In genomic region chr7:5237286-5237685, GRCh38 we compare ENCODE assay signal across 10 cellular contexts. TPM values are rescaled to one million over a fixed set of nuclear protein-coding genes. Genes with fewer than 3 reads are reported as not detected.
DNase-seq lines count a peak whose midpoint lies in the region; ATAC-seq and TF ChIP-seq lines count a peak whose summit lies in the region.
"Had no signal": no experiment of that assay in that cellular context is flagged by ENCODE, and none has a peak within 500 bp of the region (broad histone marks: within the 10 kb centered on the region; RNA-seq: fewer than 3 reads in every experiment).

No MANE protein-coding gene starts in this region.

- intact Hi-C loops in ovary (cut with DNase I), result loop anchor here in 2 of 4 donors (10.0 kb wide), 2 partner anchors 118 to 218 kb away; no protein-coding TSS in a partner anchor

- H4K20me1 ChIP-seq in BLaER1, result peaks cover 22% of the 10 kb centered on the region

- ATAC-seq in gastroesophageal sphincter (peak; percentile 76), GM21423 (IDR thresholded peaks at IDR 0.05; ENCODE audit: unreplicated experiment) (no peak)

- H3K4me1 ChIP-seq in BLaER1, result peaks cover 76% of the 10 kb centered on the region
- H3K4me1 ChIP-seq in gastroesophageal sphincter, result peaks cover 0 to 34% (median 3%) of the 10 kb centered on the region in 3 donors
- peaks cover 8% of the 10 kb centered on the region for H3K4me1 ChIP-seq in ovary (ENCODE audit: insufficient read depth)

- no peak for TF ChIP-seq CTCF in gastroesophageal sphincter (IDR thresholded peaks at IDR 0.05)
- TF ChIP-seq CTCF in ovary (IDR thresholded peaks at IDR 0.05), result no peak

- 37% methylated on average over 19 of the region's 21 CpGs; no CpG with 5 or more reads in 1 of the 2 donors for WGBS in gastroesophageal sphincter (ENCODE audit: low coverage in 1 of 2), 2 donors
- 6 to 33% (median 10%) methylated on average over 21 of the region's 21 CpGs for WGBS in ovary, 3 donors

- H3K9me3 ChIP-seq in BLaER1, result no peaks in the 10 kb centered on the region
- no peaks in the 10 kb centered on the region for H3K9me3 ChIP-seq in gastroesophageal sphincter
- H3K9me3 ChIP-seq in ovary, result no peaks in the 10 kb centered on the region

- H3K9ac ChIP-seq in BLaER1, result no peak overlapping the region

- H3K4me3 ChIP-seq in BLaER1, result no peak overlapping the region
- peak overlapping the region in 1 of 2 donors; percentile 27 for H3K4me3 ChIP-seq in gastroesophageal sphincter
- no peak overlapping the region for H3K4me3 ChIP-seq in ovary

- DNase-seq in RPMI7951 (ENCODE audit: low read depth) (peak; percentile 44), ovary (peak; percentile 59 to 76 (median 68)), NCI-H1092 treated with DMSO at 0.1 percent for 48 hours (lab: John Stamatoyannopoulos, UW) (no peak), activated gamma-delta T cell treated with Interleukin-2 at 50 U/mL for 16 hours (no peak)
- no peak for DNase-seq in effector CD4-positive, alpha-beta T cell
- DNase-seq: DMS79, NCI-H2107 had no signal

- TF ChIP-seq POLR2A in gastroesophageal sphincter (IDR thresholded peaks at IDR 0.05), result no peak
- no peak for TF ChIP-seq POLR2A in ovary (IDR thresholded peaks at IDR 0.05)

- H3K36me3 ChIP-seq in BLaER1, result no peaks in the 10 kb centered on the region
- H3K36me3 ChIP-seq in gastroesophageal sphincter, result peaks cover 0 to 14% of the 10 kb centered on the region in 2 donors
- H3K36me3 ChIP-seq in ovary, result no peaks in the 10 kb centered on the region

- H3K27ac ChIP-seq in BLaER1 (no peak overlapping the region), gastroesophageal sphincter (peak overlapping the region in 2 of 4 donors; percentile 44 to 48), ovary (no peak overlapping the region)

- TF ChIP-seq EP300 in gastroesophageal sphincter (IDR thresholded peaks at IDR 0.05), result no peak
- no peak for TF ChIP-seq EP300 in ovary (IDR thresholded peaks at IDR 0.05)

- peak overlapping the region; percentile 69 for H3K4me2 ChIP-seq in BLaER1

- H3K27me3 ChIP-seq in BLaER1 (0 out of 2 replicates have a peak, but pooled peaks cover 4% of the 10 kb centered on the region), gastroesophageal sphincter (no peaks in the 10 kb centered on the region), ovary (no peaks in the 10 kb centered on the region)

RNA-seq across cellular contexts. Expression of gene SLC29A4, which starts 45.5 kb away (rescaled TPM):
- total RNA-seq in RPMI7951 (2014; rRNA removed; shearing (Covaris generic)), result 0.78 and 1.4 TPM in 2 replicates
- total RNA-seq in gastroesophageal sphincter (1 to 10 TPM; 1.1 to 4.7 (median 2.4) TPM), ovary (1 to 10 TPM; 1.1 to 9.9 (median 2.2) TPM)
- 1 to 10 TPM; 2.1 to 2.9 TPM for polyA plus RNA-seq in ovary

RNA-seq across cellular contexts. Expression of gene WIPI2, which starts 47.3 kb away (rescaled TPM):
- total RNA-seq in RPMI7951 (2014; rRNA removed; shearing (Covaris generic)), result 53.7 and 62.7 TPM in 2 replicates
- 10 to 100 TPM; 51.2 to 59.2 (median 54.9) TPM for total RNA-seq in gastroesophageal sphincter
- 10 to 100 TPM; 34.6 to 53.8 (median 48.6) TPM for total RNA-seq in ovary
- polyA plus RNA-seq in ovary, result 10 to 100 TPM; 34.6 to 65.0 TPM

Comparison
In these comparisons a context has a peak if more than half of its experiments do, and no peak if none do; other contexts are left out.
1. DNase-seq: peak in RPMI7951 (single experiment) and ovary (5 of 5); none in NCI-H1092 treated with DMSO at 0.1 percent for 48 hours (single experiment), activated gamma-delta T cell treated with Interleukin-2 at 50 U/mL for 16 hours (single experiment) and effector CD4-positive, alpha-beta T cell (single experiment).